Comparison of ENCODE assay signal across 27 cellular contexts in genomic region chr18:67633939-67634338, GRCh38.
"Had no signal": no experiment of that assay in that cellular context is flagged by ENCODE, and none has a peak within 500 bp of the region (broad histone marks: within the 10 kb centered on the region; RNA-seq: fewer than 3 reads in every experiment).

No MANE protein-coding gene starts in this region.

- H3K27ac Mint-ChIP-seq: activated naive CD4-positive, alpha-beta T cell treated with anti-CD3 and anti-CD28 coated beads, Interleukin-2, amount 10 ng/mL, durations not matched to agents 7 days and 5 days; activated naive CD8-positive, alpha-beta T cell treated with anti-CD3 and anti-CD28 coated beads, Interleukin-2, amount 10 ng/mL, durations not matched to agents 7 days and 5 days; activated T-helper 1 cell treated with anti-CD3 and anti-CD28 coated beads, Interleukin-12 subunit alpha, Interleukin-12 subunit beta, Interleukin-2, Interleukin-4 antibody, amounts not matched to agents 30 ng/mL and 10 ng/mL and 1 ng/mL, durations not matched to agents 14 hours and 24 hours and 36 hours; nephron; stimulated activated memory B cell treated with anti-CD40 and anti-IgM and Interleukin-4, amounts not matched to agents 10 μg/mL and 1 μg/mL and 100 μg/mL, for 72 hours; stimulated activated naive CD8-positive, alpha-beta T cell treated with anti-CD3 and anti-CD28 coated beads, Interleukin-15, amount 100 ng/mL, for 72 hours; type B pancreatic cell had no signal

- H3K27me3 Mint-ChIP-seq: activated naive CD4-positive, alpha-beta T cell treated with anti-CD3 and anti-CD28 coated beads, Interleukin-2, amount 10 ng/mL, durations not matched to agents 7 days and 5 days; activated naive CD8-positive, alpha-beta T cell treated with anti-CD3 and anti-CD28 coated beads, Interleukin-2, amount 10 ng/mL, durations not matched to agents 7 days and 5 days; stimulated activated memory B cell treated with anti-CD40 and anti-IgM and Interleukin-4, amounts not matched to agents 10 μg/mL and 1 μg/mL and 100 μg/mL, for 72 hours had no signal

- H3K4me3 Mint-ChIP-seq: activated naive CD4-positive, alpha-beta T cell treated with anti-CD3 and anti-CD28 coated beads, Interleukin-2, amount 10 ng/mL, durations not matched to agents 7 days and 5 days; activated naive CD8-positive, alpha-beta T cell treated with anti-CD3 and anti-CD28 coated beads, Interleukin-2, amount 10 ng/mL, durations not matched to agents 7 days and 5 days; activated T-helper 1 cell treated with anti-CD3 and anti-CD28 coated beads, Interleukin-12 subunit alpha, Interleukin-12 subunit beta, Interleukin-2, Interleukin-4 antibody, amounts not matched to agents 30 ng/mL and 10 ng/mL and 1 ng/mL, durations not matched to agents 14 hours and 24 hours and 36 hours; nephron; stimulated activated memory B cell treated with anti-CD40 and anti-IgM and Interleukin-4, amounts not matched to agents 10 μg/mL and 1 μg/mL and 100 μg/mL, for 72 hours; stimulated activated naive CD8-positive, alpha-beta T cell treated with anti-CD3 and anti-CD28 coated beads, Interleukin-15, amount 100 ng/mL, for 72 hours; type B pancreatic cell had no signal

- H3K36me3 Mint-ChIP-seq: activated naive CD4-positive, alpha-beta T cell treated with anti-CD3 and anti-CD28 coated beads, Interleukin-2, amount 10 ng/mL, durations not matched to agents 7 days and 5 days; activated naive CD8-positive, alpha-beta T cell treated with anti-CD3 and anti-CD28 coated beads, Interleukin-2, amount 10 ng/mL, durations not matched to agents 7 days and 5 days; stimulated activated memory B cell treated with anti-CD40 and anti-IgM and Interleukin-4, amounts not matched to agents 10 μg/mL and 1 μg/mL and 100 μg/mL, for 72 hours; type B pancreatic cell had no signal

- H3K36me3 ChIP-seq: ascending aorta, brain microvascular endothelial cell, gastrocnemius medialis, uterus had no signal

- DNase-seq: activated CD4-positive, alpha-beta T cell treated with anti-CD3 and anti-CD28 coated beads for 48 hours; activated CD4-positive, alpha-beta T cell treated with anti-CD3 and anti-CD28 coated beads, Interleukin-2, amount 50 U/mL, for 48 hours; activated CD8-positive, alpha-beta memory T cell treated with anti-CD3 and anti-CD28 coated beads, Interleukin-2, amount 50 U/mL, for 4 hours; activated effector memory CD4-positive, alpha-beta T cell treated with anti-CD3 and anti-CD28 coated beads, Interleukin-2, amount 50 U/mL, for 16 hours; activated naive CD4-positive, alpha-beta T cell treated with anti-CD3 and anti-CD28 coated beads, Interleukin-2, amount 10 ng/mL, durations not matched to agents 7 days and 5 days; activated naive CD8-positive, alpha-beta T cell treated with anti-CD3 and anti-CD28 coated beads, Interleukin-2, amount 10 ng/mL, durations not matched to agents 7 days and 5 days; activated T-cell treated with anti-CD3 and anti-CD28 coated beads, Interleukin-2, amount 50 U/mL, for 1 hour; brain microvascular endothelial cell; dorsolateral prefrontal cortex; effector memory CD4-positive, alpha-beta T cell; erythroblast; gastrocnemius medialis; glutamatergic neuron; left cardiac atrium; left ventricle myocardium superior; right cardiac atrium; stimulated activated CD4-positive, alpha-beta T cell treated with anti-CD3 and anti-CD28 coated beads, Interleukin-4, amount 100 ng/mL, for 24 hours; stimulated activated naive CD8-positive, alpha-beta T cell treated with anti-CD3 and anti-CD28 coated beads, Interleukin-15, amount 100 ng/mL, for 72 hours; substantia nigra; uterus had no signal

- H3K4me1 ChIP-seq: ascending aorta, gastrocnemius medialis, uterus had no signal

- H3K27ac ChIP-seq: ascending aorta, brain microvascular endothelial cell, coronary artery, dorsolateral prefrontal cortex, gastrocnemius medialis, uterus had no signal

- ATAC-seq: gastrocnemius medialis; left cardiac atrium; left ventricle myocardium superior; right cardiac atrium; stimulated activated memory B cell treated with anti-CD40 and anti-IgM and Interleukin-4, amounts not matched to agents 10 μg/mL and 1 μg/mL and 100 μg/mL, for 72 hours; stimulated activated naive CD8-positive, alpha-beta T cell treated with anti-CD3 and anti-CD28 coated beads, Interleukin-15, amount 100 ng/mL, for 72 hours had no signal

- FAIRE-seq: keratinocyte had no signal

- H3K9me3 Mint-ChIP-seq: activated naive CD4-positive, alpha-beta T cell treated with anti-CD3 and anti-CD28 coated beads, Interleukin-2, amount 10 ng/mL, durations not matched to agents 7 days and 5 days; activated naive CD8-positive, alpha-beta T cell treated with anti-CD3 and anti-CD28 coated beads, Interleukin-2, amount 10 ng/mL, durations not matched to agents 7 days and 5 days; activated T-helper 1 cell treated with anti-CD3 and anti-CD28 coated beads, Interleukin-12 subunit alpha, Interleukin-12 subunit beta, Interleukin-2, Interleukin-4 antibody, amounts not matched to agents 30 ng/mL and 10 ng/mL and 1 ng/mL, durations not matched to agents 14 hours and 24 hours and 36 hours; nephron; type B pancreatic cell had no signal

- H3K4me1 Mint-ChIP-seq: activated naive CD4-positive, alpha-beta T cell treated with anti-CD3 and anti-CD28 coated beads, Interleukin-2, amount 10 ng/mL, durations not matched to agents 7 days and 5 days; activated naive CD8-positive, alpha-beta T cell treated with anti-CD3 and anti-CD28 coated beads, Interleukin-2, amount 10 ng/mL, durations not matched to agents 7 days and 5 days; nephron; stimulated activated memory B cell treated with anti-CD40 and anti-IgM and Interleukin-4, amounts not matched to agents 10 μg/mL and 1 μg/mL and 100 μg/mL, for 72 hours; stimulated activated naive CD8-positive, alpha-beta T cell treated with anti-CD3 and anti-CD28 coated beads, Interleukin-15, amount 100 ng/mL, for 72 hours had no signal

- H3K4me3 ChIP-seq: ascending aorta, coronary artery, dorsolateral prefrontal cortex, gastrocnemius medialis, uterus had no signal

- H3K27me3 ChIP-seq: ascending aorta, brain microvascular endothelial cell, gastrocnemius medialis, uterus had no signal

- H3K9me3 ChIP-seq: ascending aorta, gastrocnemius medialis, uterus had no signal
